ENCODE assay signal across 8 cellular contexts in genomic region chr1:17661546-17662157, GRCh38.
DNase-seq lines count a peak whose midpoint lies in the region; ATAC-seq and TF ChIP-seq lines count a peak whose summit lies in the region.

No MANE protein-coding gene starts in this region.

- TF ChIP-seq CTCF in C4-2B (conservative IDR thresholded peaks at IDR 0.05) (peak; percentile 76), Peyer's patch (IDR thresholded peaks at IDR 0.05) (peak; percentile 49 to 74 (median 66))

- peak; percentile 82 for DNase-seq in GM19240 (ENCODE audit: insufficient read length, low spot score)
- peak; percentile 29 to 77 (median 70) for DNase-seq in Peyer's patch
- peak; percentile 38 for DNase-seq in activated naive CD4-positive, alpha-beta T cell treated with Interleukin-2 at 50 U/mL for 16 hours
- DNase-seq in glomerular endothelial cell (ENCODE audit: extremely low read depth, low read depth, low spot score), result peak; percentile 7
- peak; percentile 65 to 96 (median 84) for DNase-seq in posterior cingulate gyrus

- H3K4me3 ChIP-seq in Peyer's patch, result no peak overlapping the region

- peaks cover 0 to 68% (median 0%) of the 10 kb centered on the region in 3 donors for H3K36me3 ChIP-seq in Peyer's patch

- intact Hi-C loops in posterior cingulate gyrus (cut with DNase I), result no loop called here

- no peaks in the 10 kb centered on the region for H3K27me3 ChIP-seq in Peyer's patch

- TF ChIP-seq POLR2A in Peyer's patch (IDR thresholded peaks at IDR 0.05), result no peak

- ATAC-seq in HG03571 (IDR thresholded peaks at IDR 0.05; ENCODE audit: unreplicated experiment), result no peak
- no peak for ATAC-seq in HG02759 (IDR thresholded peaks at IDR 0.05; ENCODE audit: unreplicated experiment)

- H3K4me1 ChIP-seq in Peyer's patch, result no peaks in the 10 kb centered on the region

- no peaks in the 10 kb centered on the region for H3K9me3 ChIP-seq in Peyer's patch

- no peak overlapping the region for H3K27ac ChIP-seq in C4-2B
- no peak overlapping the region for H3K27ac ChIP-seq in Peyer's patch

Comparison
In these comparisons a context has a peak if more than half of its experiments do, and no peak if none do; other contexts are left out.
1. DNase-seq: peak in every context shown above with its lines; median percentile 84 in posterior cingulate gyrus; 82 in GM19240; 70 in Peyer's patch; 38 in activated naive CD4-positive, alpha-beta T cell treated with Interleukin-2 at 50 U/mL for 16 hours; 7 in glomerular endothelial cell.